8 cellular contexts compared by ENCODE assay signal in genomic region chr17:64920026-64920418, GRCh38. TPM values are rescaled to one million over a fixed set of nuclear protein-coding genes. Genes with fewer than 3 reads are reported as not detected.
A peak's percentile ranks its signal among the peaks of the same experiment; 100 is the strongest.
DNase-seq lines count a peak whose midpoint lies in the region; ATAC-seq and TF ChIP-seq lines count a peak whose summit lies in the region.

No MANE protein-coding gene starts in this region.

- H3K4me1 ChIP-seq in CD8-positive, alpha-beta memory T cell (ENCODE audit: insufficient read depth, low read length): peaks cover 5% of the 10 kb centered on the region
- H3K4me1 ChIP-seq in OCI-LY3 (ENCODE audit: low read length) (peaks cover 39% of the 10 kb centered on the region), ectodermal cell (ENCODE audit: control insufficient read depth, insufficient read depth, low read length) (no peaks in the 10 kb centered on the region)

- H3K4me1 Mint-ChIP-seq in CD8-positive, alpha-beta memory T cell: peaks cover 3 to 11% (median 5%) of the 10 kb centered on the region in 3 donors
- H3K4me1 Mint-ChIP-seq in natural killer cell: no peaks in the 10 kb centered on the region

- H3K4me2 ChIP-seq in OCI-LY3 (ENCODE audit: low read length): peak overlapping the region; percentile 59

- H2AFZ ChIP-seq in OCI-LY3 (ENCODE audit: low read depth, low read length): no peak overlapping the region

- no peaks in the 10 kb centered on the region for H3K9me3 ChIP-seq in CD8-positive, alpha-beta memory T cell (ENCODE audit: low read length)
- no peaks in the 10 kb centered on the region for H3K9me3 ChIP-seq in OCI-LY3 (ENCODE audit: insufficient read depth, low read length)
- H3K9me3 ChIP-seq in ectodermal cell (ENCODE audit: control insufficient read depth, low read length): no peaks in the 10 kb centered on the region

- POLR2A ChIA-PET in CD8-positive, alpha-beta memory T cell (lab: Charles Lee): interaction anchor here (0.6 to 0.8 kb wide), 3 partner anchors 55 to 390 kb away, joined by 3 to 5 read pairs (median 3); no protein-coding TSS in a partner anchor

- no peaks in the 10 kb centered on the region for H3K9me3 Mint-ChIP-seq in CD8-positive, alpha-beta memory T cell
- H3K9me3 Mint-ChIP-seq in natural killer cell: no peaks in the 10 kb centered on the region

- H3K27ac Mint-ChIP-seq in CD8-positive, alpha-beta memory T cell: peak overlapping the region; percentile 90 to 98 (median 96)
- H3K27ac Mint-ChIP-seq in natural killer cell: peak overlapping the region; percentile 85 to 90

- H4K20me1 ChIP-seq in OCI-LY3 (ENCODE audit: insufficient read depth, low read length): no peaks in the 10 kb centered on the region

- peaks cover 0 to 1% of the 10 kb centered on the region in 2 donors for H3K27me3 Mint-ChIP-seq in CD8-positive, alpha-beta memory T cell
- no peaks in the 10 kb centered on the region for H3K27me3 Mint-ChIP-seq in natural killer cell (ENCODE audit: low read depth in 2 of 2)

- intact Hi-C loops in natural killer cell (cut with micrococcal nuclease): loop anchor here (5.0 kb wide), 1 partner anchor 42 kb away; no protein-coding TSS in a partner anchor

- TF ChIP-seq CTCF in OCI-LY3 (IDR thresholded peaks at IDR 0.05; ENCODE audit: low read depth, low read length) (no peak), natural killer cell (IDR thresholded peaks at IDR 0.05) (no peak)

- peaks cover 3% of the 10 kb centered on the region; the same call in 1 of the 2 replicates for H3K79me2 ChIP-seq in OCI-LY3 (ENCODE audit: low read length)

- H3K4me3 Mint-ChIP-seq in CD8-positive, alpha-beta memory T cell: peak overlapping the region; percentile 88 to 97 (median 91)
- peak overlapping the region; percentile 88 for H3K4me3 Mint-ChIP-seq in natural killer cell

- peak in 1 of 5 donors; percentile 48 for DNase-seq in CD8-positive, alpha-beta memory T cell
- no peak for DNase-seq in natural killer cell
- DNase-seq in stimulated activated CD4-positive, alpha-beta T cell treated with anti-CD3 and anti-CD28 coated beads, Interleukin-4, amount 100 ng/mL, for 24 hours: no peak
- no peak for DNase-seq in COLO668 (lab: John Stamatoyannopoulos, UW; ENCODE audit: unreplicated experiment)
- no peak for DNase-seq in H4 (ENCODE audit: low spot score)

- ATAC-seq in natural killer cell: no peak
- no peak for ATAC-seq in GM19395 (IDR thresholded peaks at IDR 0.05; ENCODE audit: unreplicated experiment)

- peak overlapping the region; percentile 65 for H3K4me3 ChIP-seq in CD8-positive, alpha-beta memory T cell (ENCODE audit: low read length)
- peak overlapping the region; percentile 81 for H3K4me3 ChIP-seq in OCI-LY3 (ENCODE audit: low read length)
- peak overlapping the region; percentile 60 for H3K4me3 ChIP-seq in ectodermal cell (ENCODE audit: insufficient read depth, low read depth, low read length)

- H3K9ac ChIP-seq in OCI-LY3 (ENCODE audit: low read length): peak overlapping the region; percentile 80

- 87 to 89% methylated on average over 9 of the region's 9 CpGs for WGBS in ectodermal cell, 2 experiments

- H3K36me3 ChIP-seq in CD8-positive, alpha-beta memory T cell (ENCODE audit: insufficient read depth, low read length): no peaks in the 10 kb centered on the region
- H3K36me3 ChIP-seq in OCI-LY3 (replicated peaks; ENCODE audit: low read depth, low read length): no peaks in the 10 kb centered on the region
- no peaks in the 10 kb centered on the region for H3K36me3 ChIP-seq in ectodermal cell (ENCODE audit: control insufficient read depth, insufficient read depth, low read length)

- H3K27ac ChIP-seq in CD8-positive, alpha-beta memory T cell (ENCODE audit: low read depth, low read length): peak overlapping the region; percentile 82
- H3K27ac ChIP-seq in OCI-LY3 (ENCODE audit: low read length): peak overlapping the region; percentile 69
- H3K27ac ChIP-seq in ectodermal cell (ENCODE audit: insufficient read depth, low read depth, low read length, poor library complexity, severe bottlenecking): no peak overlapping the region

- H3K27me3 ChIP-seq in CD8-positive, alpha-beta memory T cell (ENCODE audit: insufficient read depth, low read length, poor library complexity, severe bottlenecking): no peaks in the 10 kb centered on the region
- H3K27me3 ChIP-seq in OCI-LY3 (ENCODE audit: low read depth, low read length) (no peaks in the 10 kb centered on the region), ectodermal cell (ENCODE audit: control insufficient read depth, insufficient read depth, low read length, poor library complexity, severe bottlenecking) (peaks cover 4% of the 10 kb centered on the region)

- peaks cover 0 to 5% (median 0%) of the 10 kb centered on the region in 3 donors for H3K36me3 Mint-ChIP-seq in CD8-positive, alpha-beta memory T cell
- no peaks in the 10 kb centered on the region for H3K36me3 Mint-ChIP-seq in natural killer cell

- CTCF ChIA-PET in CD8-positive, alpha-beta memory T cell (lab: Charles Lee): interaction anchor here (0.6 to 2.4 kb wide), 13 partner anchors 12 to 253 kb away, joined by 3 to 13 read pairs (median 3); no protein-coding TSS in a partner anchor

RNA-seq across cellular contexts. Expression of gene LRRC37A3, which starts 0.7 kb away (rescaled TPM):
- total RNA-seq in CD8-positive, alpha-beta memory T cell: 1 to 10 TPM; 6.6 to 9.3 TPM
- polyA plus RNA-seq in CD8-positive, alpha-beta memory T cell: 1.5 TPM
- 7.4 TPM for polyA plus RNA-seq in ectodermal cell (2013, experiment 1 of 4)
- polyA plus RNA-seq in ectodermal cell (2013, experiment 2 of 4): 7.2 TPM
- polyA plus RNA-seq in ectodermal cell (2013, experiment 3 of 4): 4.9 TPM
- 5.7 TPM for polyA plus RNA-seq in ectodermal cell (2013, experiment 4 of 4)
- total RNA-seq in natural killer cell: 10 to 100 TPM in 2 of 3 donors, 1 to 10 TPM in 1; 7.8 to 22.7 (median 10.5) TPM
- 5.9 and 11.4 TPM in 2 replicates for total RNA-seq in H4 (2014; rRNA removed; shearing (Covaris generic))
